Comparison of ENCODE assay signal across 8 cellular contexts in genomic region chr6:12012566-12013367, GRCh38. TPM values are rescaled to one million over a fixed set of nuclear protein-coding genes. Genes with fewer than 3 reads are reported as not detected.
DNase-seq lines count a peak whose midpoint lies in the region; ATAC-seq and TF ChIP-seq lines count a peak whose summit lies in the region.

No MANE protein-coding gene starts in this region.

- H3K9me3 ChIP-seq in ES-I3 (ENCODE audit: control insufficient read depth, insufficient read depth, low read length) (no peaks in the 10 kb centered on the region), ovary (no peaks in the 10 kb centered on the region), tibial artery (no peaks in the 10 kb centered on the region)

- 1 to 2% (median 1%) methylated on average over 28 to 54 of the region's 62 CpGs for WGBS in ovary, 3 donors

- H3K27ac Mint-ChIP-seq in activated naive CD8-positive, alpha-beta T cell treated with anti-CD3 and anti-CD28 coated beads, Interleukin-2, amount 10 ng/mL, durations not matched to agents 7 days and 5 days = peak overlapping the region; percentile 99

- POLR2A ChIA-PET in activated naive CD8-positive, alpha-beta T cell treated with anti-CD3 and anti-CD28 coated beads, Interleukin-2, amount 10 ng/mL, durations not matched to agents 7 days and 5 days (lab: Charles Lee) = interaction anchor here (0.9 to 1.6 kb wide), 5 partner anchors 20 to 303 kb away, joined by 3 to 6 read pairs (median 5); no protein-coding TSS in a partner anchor

- peaks cover 32% of the 10 kb centered on the region for H3K4me1 Mint-ChIP-seq in activated naive CD8-positive, alpha-beta T cell treated with anti-CD3 and anti-CD28 coated beads, Interleukin-2, amount 10 ng/mL, durations not matched to agents 7 days and 5 days

- H3K27ac ChIP-seq in ovary (peak overlapping the region; percentile 88 to 93), tibial artery (peak overlapping the region; percentile 92 to 94)

- H3K9me3 Mint-ChIP-seq in activated naive CD8-positive, alpha-beta T cell treated with anti-CD3 and anti-CD28 coated beads, Interleukin-2, amount 10 ng/mL, durations not matched to agents 7 days and 5 days = peaks cover 14% of the 10 kb centered on the region

- TF ChIP-seq POLR2A in ovary (IDR thresholded peaks at IDR 0.05) = no peak

- peaks cover 32% of the 10 kb centered on the region for H3K36me3 Mint-ChIP-seq in activated naive CD8-positive, alpha-beta T cell treated with anti-CD3 and anti-CD28 coated beads, Interleukin-2, amount 10 ng/mL, durations not matched to agents 7 days and 5 days

- DNase-seq in LHCN-M2 (ENCODE audit: low read depth) = peak; percentile 83
- DNase-seq in SK-MEL-5 (ENCODE audit: low read depth, low spot score) = peak; percentile 91
- DNase-seq in activated naive CD8-positive, alpha-beta T cell treated with anti-CD3 and anti-CD28 coated beads, Interleukin-2, amount 10 ng/mL, durations not matched to agents 7 days and 5 days = peak; percentile 68
- peak; percentile 73 for DNase-seq in Right ventricle myocardium superior
- DNase-seq in ovary = peak; percentile 61 to 75 (median 73)
- peak; percentile 78 to 88 for DNase-seq in tibial artery

- in situ Hi-C loops in SK-MEL-5 (cut with HindIII; ENCODE audit: low pct_unique_long_range_greater_than_20kb, low sequenced_read_pairs) = no loop called here

- H3K27me3 Mint-ChIP-seq in activated naive CD8-positive, alpha-beta T cell treated with anti-CD3 and anti-CD28 coated beads, Interleukin-2, amount 10 ng/mL, durations not matched to agents 7 days and 5 days = no peaks in the 10 kb centered on the region

- no peak for TF ChIP-seq EP300 in ovary (IDR thresholded peaks at IDR 0.05)

- no peak for ATAC-seq in activated naive CD8-positive, alpha-beta T cell treated with anti-CD3 and anti-CD28 coated beads, Interleukin-2, amount 10 ng/mL, durations not matched to agents 7 days and 5 days (ENCODE audit: low read depth)
- ATAC-seq in Right ventricle myocardium superior (ENCODE audit: poor library complexity) (no peak), GM21381 (IDR thresholded peaks at IDR 0.05; ENCODE audit: unreplicated experiment) (no peak)

- TF ChIP-seq CTCF in ovary (IDR thresholded peaks at IDR 0.05) = no peak
- no peak for TF ChIP-seq CTCF in tibial artery (IDR thresholded peaks at IDR 0.05)

- H3K36me3 ChIP-seq in ES-I3 (ENCODE audit: insufficient read depth, low read length) (peaks cover 8% of the 10 kb centered on the region; the same call in 1 of the 2 replicates), ovary (no peaks in the 10 kb centered on the region), tibial artery (peaks cover 0 to 15% (median 8%) of the 10 kb centered on the region in 3 donors)

- peak overlapping the region; percentile 99 for H3K4me3 Mint-ChIP-seq in activated naive CD8-positive, alpha-beta T cell treated with anti-CD3 and anti-CD28 coated beads, Interleukin-2, amount 10 ng/mL, durations not matched to agents 7 days and 5 days

- H3K9ac ChIP-seq in ES-I3 (ENCODE audit: low read depth, low read length) = peak overlapping the region; percentile 77

- intact Hi-C loops in Right ventricle myocardium superior (cut with DNase I) (no loop called here), ovary (cut with DNase I) (no loop called here), tibial artery (cut with DNase I; ENCODE audit: low total_unique reads) (loop anchor here (5.0 to 10.0 kb wide), 2 partner anchors 240 to 308 kb away; no protein-coding TSS in a partner anchor)

- H3K4me1 ChIP-seq in ES-I3 (ENCODE audit: insufficient read depth, low read length) (peaks cover 3% of the 10 kb centered on the region; the same call in 1 of the 2 replicates), ovary (ENCODE audit: insufficient read depth) (peaks cover 2% of the 10 kb centered on the region), tibial artery (peaks cover 0 to 29% (median 14%) of the 10 kb centered on the region in 4 donors)

- H3K4me3 ChIP-seq in ovary = peak overlapping the region; percentile 71
- peak overlapping the region; percentile 88 to 91 for H3K4me3 ChIP-seq in tibial artery

- H3K27me3 ChIP-seq in ovary = no peaks in the 10 kb centered on the region
- H3K27me3 ChIP-seq in tibial artery = no peaks in the 10 kb centered on the region

RNA-seq across cellular contexts. Expression of gene HIVEP1, which starts 0.7 kb away (rescaled TPM):
- total RNA-seq in LHCN-M2 (2014; rRNA removed) = 8.2 and 9.2 TPM in 2 replicates
- polyA plus RNA-seq in LHCN-M2 (2012) = 7.6 TPM
- 4.9 and 6.6 TPM in 2 replicates for total RNA-seq in SK-MEL-5 (2014; rRNA removed; shearing (Covaris generic))
- 9.6 and 15.1 TPM in 2 replicates for polyA plus RNA-seq in SK-MEL-5 (2015; cell fraction: cytosol; rRNA removed)
- 12.5 and 13.2 TPM in 2 replicates for polyA plus RNA-seq in SK-MEL-5 (2015; cell fraction: nucleus; rRNA removed)
- 10 to 100 TPM; 29.1 to 30.1 TPM for total RNA-seq in activated naive CD8-positive, alpha-beta T cell treated with anti-CD3 and anti-CD28 coated beads, Interleukin-2, amount 10 ng/mL, durations not matched to agents 7 days and 5 days
- total RNA-seq in Right ventricle myocardium superior = 12.0 TPM
- 10 to 100 TPM; 19.3 to 45.0 (median 29.2) TPM for total RNA-seq in ovary
- 10 to 100 TPM; 11.9 to 12.3 TPM for polyA plus RNA-seq in ovary
